18 cellular contexts compared by ENCODE assay signal in the genomic region with DNA sequence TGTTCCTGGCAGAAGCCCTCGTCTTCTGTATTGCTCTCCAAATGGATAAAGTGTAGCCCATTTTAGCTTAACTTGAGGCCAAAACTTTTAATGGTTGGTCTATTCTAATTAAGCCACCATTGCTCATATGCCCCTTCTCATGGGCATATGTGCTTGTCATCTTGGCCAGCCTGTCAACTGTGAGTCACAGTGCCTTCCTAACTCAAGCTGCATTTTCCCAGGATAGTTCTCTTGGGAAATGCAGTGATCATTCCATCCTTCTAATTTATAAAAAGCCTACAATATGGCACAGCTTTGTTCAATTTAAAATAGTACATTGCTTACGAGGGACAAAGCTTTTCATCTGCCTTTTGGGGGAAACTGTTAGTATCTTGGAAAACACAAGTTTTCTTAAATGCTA. TPM values are rescaled to one million over a fixed set of nuclear protein-coding genes. Genes with fewer than 3 reads are reported as not detected.
A peak's percentile ranks its signal among the peaks of the same experiment; 100 is the strongest.
DNase-seq lines count a peak whose midpoint lies in the region; ATAC-seq, FAIRE-seq and TF ChIP-seq lines count a peak whose summit lies in the region.
"Had no signal": no experiment of that assay in that cellular context is flagged by ENCODE, and none has a peak within 500 bp of the region (broad histone marks: within the 10 kb centered on the region; RNA-seq: fewer than 3 reads in every experiment).

No MANE protein-coding gene starts in this region.

- no peak overlapping the region for H2AFZ ChIP-seq in SK-N-SH (ENCODE audit: low read depth)

- H3K4me1 ChIP-seq in A549 (peaks cover 56% of the 10 kb centered on the region), SK-N-SH (ENCODE audit: control insufficient read depth in 1 of 2, insufficient read depth in 2 of 2, low read depth in 1 of 2, low read length in 1 of 2) (peaks cover 5 to 30% of the 10 kb centered on the region in 2 experiments; a peak in 3 of 4 replicates), foreskin keratinocyte (peaks cover 22% of the 10 kb centered on the region)

- H3K9me3 ChIP-seq in A549: no peaks in the 10 kb centered on the region
- H3K9me3 ChIP-seq in SK-N-SH: no peaks in the 10 kb centered on the region
- H3K9me3 ChIP-seq: sigmoid colon, upper lobe of right lung had no signal

- no peak for DNase-seq in A549 (ENCODE audit: low read depth in 1 of 2, low spot score in 1 of 2)
- DNase-seq in HT1080 (ENCODE audit: low read depth): peak; percentile 76
- no peak for DNase-seq in SK-N-SH
- DNase-seq in foreskin keratinocyte: peak in 1 of 2 donors; percentile 53
- no peak for DNase-seq in activated effector memory CD4-positive, alpha-beta T cell treated with anti-CD3 and anti-CD28 coated beads, Interleukin-2, amount 50 U/mL, for 16 hours
- no peak for DNase-seq in RWPE1 (ENCODE audit: low spot score)
- DNase-seq in dermis blood vessel endothelial cell: no peak
- DNase-seq: activated CD4-positive, alpha-beta T cell treated with anti-CD3 and anti-CD28 coated beads, Interleukin-2, amount 50 U/mL, for 48 hours; activated T-cell treated with anti-CD3 and anti-CD28 coated beads, Interleukin-2, amount 50 U/mL, for 72 hours; amygdala; foreskin melanocyte; Karpas-422; NCI-H187; NCI-H524 treated with DMSO at 0.1 percent for 48 hours; sigmoid colon; upper lobe of right lung had no signal

- ATAC-seq in A549: no peak
- no peak for ATAC-seq in foreskin keratinocyte
- no peak for ATAC-seq in GM19467 (IDR thresholded peaks at IDR 0.05; ENCODE audit: unreplicated experiment)
- ATAC-seq: upper lobe of right lung had no signal

- POLR2A ChIA-PET in A549 (lab: Yijun Ruan, JAX) (interaction anchor here (1.4 kb wide), 1 partner anchor 225 kb away, joined by 7 read pairs; a partner anchor contains a TSS), SK-N-SH (lab: Yijun Ruan, JAX) (no interaction called here), RWPE1 (lab: Yijun Ruan, JAX; ENCODE audit: low non-redundant PET) (no interaction called here)

- FAIRE-seq in A549 (lab: Jason Lieb, UNC): peak; percentile 13

- TF ChIP-seq CTCF in A549 (IDR thresholded peaks at IDR 0.05): no peak
- no peak for TF ChIP-seq CTCF in SK-N-SH (IDR thresholded peaks at IDR 0.05)
- no peak for TF ChIP-seq CTCF in foreskin keratinocyte (conservative IDR thresholded peaks at IDR 0.05)
- TF ChIP-seq CTCF in RWPE1 (conservative IDR thresholded peaks at IDR 0.05; ENCODE audit: low read depth): no peak

- H3K4me3 ChIP-seq in A549 (no peak overlapping the region; the same call in 2 of the 3 replicates), SK-N-SH (ENCODE audit: low read depth in 2 of 2, low read length in 1 of 2) (no peak overlapping the region; a peak in 1 of 4 replicates)
- H3K4me3 ChIP-seq: sigmoid colon, upper lobe of right lung had no signal

- TF ChIP-seq RAD21 in A549 (conservative IDR thresholded peaks at IDR 0.05 in 1 of 2, IDR thresholded peaks at IDR 0.05 in 1 of 2): no peak
- no peak for TF ChIP-seq RAD21 in SK-N-SH (IDR thresholded peaks at IDR 0.05; ENCODE audit: low read length)

- H3K79me2 ChIP-seq in SK-N-SH (ENCODE audit: insufficient read depth): peaks cover 34% of the 10 kb centered on the region

- H3K4me2 ChIP-seq in A549 (peak overlapping the region; percentile 94), SK-N-SH (peak overlapping the region; percentile 86; the same call in 1 of the 2 replicates)

- TF ChIP-seq POLR2A in A549 (IDR thresholded peaks at IDR 0.05; ENCODE audit: low read length): no peak

- no peaks in the 10 kb centered on the region for H3K9me2 ChIP-seq in SK-N-SH

- H3K27ac ChIP-seq in A549 (peak overlapping the region; percentile 49 to 66; a peak in 5 of 6 replicates), SK-N-SH (ENCODE audit: low read depth in 2 of 2, low read length in 1 of 2) (peak overlapping the region in 1 of 2 experiments; percentile 98; a peak in 2 of 4 replicates), foreskin keratinocyte (peak overlapping the region; percentile 49), RWPE1 (no peak overlapping the region)
- H3K27ac ChIP-seq: HL-60, sigmoid colon, upper lobe of right lung had no signal

- WGBS in A549 (ENCODE audit: missing lambda C conversion rate): 73% methylated on average over 2 of the region's 2 CpGs
- 54% methylated on average over 2 of the region's 2 CpGs for whole genome bisulfite sequencing in SK-N-SH (ENCODE audit: low lambda C conversion rate)

- H3K27me3 ChIP-seq in SK-N-SH (ENCODE audit: insufficient read depth) (no peaks in the 10 kb centered on the region), foreskin keratinocyte (no peaks in the 10 kb centered on the region)

- peaks cover 0 to 24% of the 10 kb centered on the region in 2 experiments for H3K36me3 ChIP-seq in SK-N-SH (replicated peaks in 1 of 2; ENCODE audit: control insufficient read depth in 1 of 2, insufficient read depth in 2 of 2, low read length in 1 of 2)
- H3K36me3 ChIP-seq: sigmoid colon, upper lobe of right lung had no signal

- H3F3A ChIP-seq in SK-N-SH (replicated peaks; ENCODE audit: insufficient read depth): peaks cover 51% of the 10 kb centered on the region

- H4K20me1 ChIP-seq in SK-N-SH (ENCODE audit: insufficient read depth): no peaks in the 10 kb centered on the region

- H3K9ac ChIP-seq in SK-N-SH: peak overlapping the region; percentile 91; the same call in 1 of the 2 replicates

- CTCF ChIA-PET in A549 (lab: Yijun Ruan, JAX): interaction anchor here (0.9 to 1.8 kb wide), 2 partner anchors 22 to 26 kb away, joined by 3 to 5 read pairs; no protein-coding TSS in a partner anchor
- CTCF ChIA-PET in SK-N-SH (lab: Yijun Ruan, JAX): interaction anchor here (0.8 to 0.9 kb wide), 3 partner anchors 102 to 907 kb away, joined by 3 read pairs; no protein-coding TSS in a partner anchor
- CTCF ChIA-PET in RWPE1 (lab: Yijun Ruan, JAX): no interaction called here

- TF ChIP-seq EP300 in A549 (IDR thresholded peaks at IDR 0.05): no peak
- TF ChIP-seq EP300 in SK-N-SH (IDR thresholded peaks at IDR 0.05; ENCODE audit: borderline replicate concordance in 1 of 2, low read depth in 1 of 2, low read length in 1 of 2): no peak

TF ChIP-seq in A549, 52 proteins besides CTCF, POLR2A, EP300 and RAD21:
- no peak for TF ChIP-seq ZFP36 (IDR thresholded peaks at IDR 0.05; ENCODE audit: borderline replicate concordance, partially characterized antibody)
- no peak for TF ChIP-seq CHD4 (IDR thresholded peaks at IDR 0.05; ENCODE audit: borderline replicate concordance)

TF ChIP-seq in SK-N-SH, 30 proteins besides CTCF, POLR2A, EP300 and RAD21 (continues in another document):
- TF ChIP-seq JUND (IDR thresholded peaks at IDR 0.05) (no peak), FOSL2 (IDR thresholded peaks at IDR 0.05; ENCODE audit: borderline replicate concordance, low read depth) (0 out of 2 replicates have a peak, but pooled peaks have one; percentile 26), POLR2AphosphoS5 (IDR thresholded peaks at IDR 0.05; ENCODE audit: low read depth, low read length) (no peak), TAF1 (IDR thresholded peaks at IDR 0.05; ENCODE audit: borderline replicate concordance, low read depth, low read length) (no peak), FOXM1 (IDR thresholded peaks at IDR 0.05; ENCODE audit: low read depth) (no peak)
- TF ChIP-seq, protein P1, sequence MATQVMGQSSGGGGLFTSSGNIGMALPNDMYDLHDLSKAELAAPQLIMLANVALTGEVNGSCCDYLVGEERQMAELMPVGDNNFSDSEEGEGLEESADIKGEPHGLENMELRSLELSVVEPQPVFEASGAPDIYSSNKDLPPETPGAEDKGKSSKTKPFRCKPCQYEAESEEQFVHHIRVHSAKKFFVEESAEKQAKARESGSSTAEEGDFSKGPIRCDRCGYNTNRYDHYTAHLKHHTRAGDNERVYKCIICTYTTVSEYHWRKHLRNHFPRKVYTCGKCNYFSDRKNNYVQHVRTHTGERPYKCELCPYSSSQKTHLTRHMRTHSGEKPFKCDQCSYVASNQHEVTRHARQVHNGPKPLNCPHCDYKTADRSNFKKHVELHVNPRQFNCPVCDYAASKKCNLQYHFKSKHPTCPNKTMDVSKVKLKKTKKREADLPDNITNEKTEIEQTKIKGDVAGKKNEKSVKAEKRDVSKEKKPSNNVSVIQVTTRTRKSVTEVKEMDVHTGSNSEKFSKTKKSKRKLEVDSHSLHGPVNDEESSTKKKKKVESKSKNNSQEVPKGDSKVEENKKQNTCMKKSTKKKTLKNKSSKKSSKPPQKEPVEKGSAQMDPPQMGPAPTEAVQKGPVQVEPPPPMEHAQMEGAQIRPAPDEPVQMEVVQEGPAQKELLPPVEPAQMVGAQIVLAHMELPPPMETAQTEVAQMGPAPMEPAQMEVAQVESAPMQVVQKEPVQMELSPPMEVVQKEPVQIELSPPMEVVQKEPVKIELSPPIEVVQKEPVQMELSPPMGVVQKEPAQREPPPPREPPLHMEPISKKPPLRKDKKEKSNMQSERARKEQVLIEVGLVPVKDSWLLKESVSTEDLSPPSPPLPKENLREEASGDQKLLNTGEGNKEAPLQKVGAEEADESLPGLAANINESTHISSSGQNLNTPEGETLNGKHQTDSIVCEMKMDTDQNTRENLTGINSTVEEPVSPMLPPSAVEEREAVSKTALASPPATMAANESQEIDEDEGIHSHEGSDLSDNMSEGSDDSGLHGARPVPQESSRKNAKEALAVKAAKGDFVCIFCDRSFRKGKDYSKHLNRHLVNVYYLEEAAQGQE (IDR thresholded peaks at IDR 0.05; ENCODE audit: low read depth, low read length): no peak
- TF ChIP-seq, protein P2, sequence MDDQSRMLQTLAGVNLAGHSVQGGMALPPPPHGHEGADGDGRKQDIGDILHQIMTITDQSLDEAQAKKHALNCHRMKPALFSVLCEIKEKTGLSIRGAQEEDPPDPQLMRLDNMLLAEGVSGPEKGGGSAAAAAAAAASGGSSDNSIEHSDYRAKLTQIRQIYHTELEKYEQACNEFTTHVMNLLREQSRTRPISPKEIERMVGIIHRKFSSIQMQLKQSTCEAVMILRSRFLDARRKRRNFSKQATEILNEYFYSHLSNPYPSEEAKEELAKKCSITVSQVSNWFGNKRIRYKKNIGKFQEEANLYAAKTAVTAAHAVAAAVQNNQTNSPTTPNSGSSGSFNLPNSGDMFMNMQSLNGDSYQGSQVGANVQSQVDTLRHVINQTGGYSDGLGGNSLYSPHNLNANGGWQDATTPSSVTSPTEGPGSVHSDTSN (IDR thresholded peaks at IDR 0.05): peak; percentile 40

RNA-seq across cellular contexts. Expression of a gene that starts 6.6 kb away (rescaled TPM):
- polyA plus RNA-seq in A549 (2011; rRNA removed) (25.7 and 27.9 TPM in 2 replicates), A549 (2017; fragmentation: RNase III; extraction: RNeasy Plus Mini Kit Qiagen cat#74134 plus additional on column Dnase treatment) (7.7 to 13.4 TPM (median 10.9 TPM) in 3 replicates), SK-N-SH (2012; rRNA removed) (29.0 and 29.1 TPM in 2 replicates), foreskin keratinocyte (215 and 270 TPM in 2 replicates)
- polyA plus RNA-seq in A549 (2012; cell fraction: cytosol; rRNA removed): 23.9 and 24.1 TPM in 2 replicates
- 35.0 and 41.7 TPM in 2 replicates for polyA plus RNA-seq in A549 (2012; cell fraction: nucleus; rRNA removed)
- polyA minus RNA-seq in A549 (2011; rRNA and poly(A)+ RNA removed): 11.5 and 12.7 TPM in 2 replicates
- 0.13 and 0.87 TPM in 2 replicates for total RNA-seq in HT1080 (2014; rRNA removed; shearing (Covaris generic))
- polyA plus RNA-seq in HT1080 (2015; cell fraction: cytosol; rRNA removed): 4.8 and 6.4 TPM in 2 replicates
- polyA plus RNA-seq in HT1080 (2015; cell fraction: nucleus; rRNA removed): 4.8 and 6.0 TPM in 2 replicates
- polyA plus RNA-seq in SK-N-SH (2012; cell fraction: cytosol; rRNA removed): 25.7 and 33.9 TPM in 2 replicates
- 34.9 and 36.4 TPM in 2 replicates for polyA plus RNA-seq in SK-N-SH (2012; cell fraction: nucleus; rRNA removed)
- total RNA-seq in foreskin keratinocyte (301 and 338 TPM in 2 replicates), dermis blood vessel endothelial cell (not detected in 2 replicates)
- total RNA-seq: activated T-cell treated with anti-CD3 and anti-CD28 coated beads, Interleukin-2, amount 50 U/mL, for 72 hours had no signal

Comparison
In these comparisons a context has a peak if more than half of its experiments do, and no peak if none do; other contexts are left out.
1. RNA of a gene that starts 6.6 kb away (total RNA-seq): 301 to 338 TPM in foreskin keratinocyte; 0.13 to 0.87 TPM in HT1080 and not detected in dermis blood vessel endothelial cell; every median in the first group is over 100 times any median in the second.